ENCODE assay signal across 9 cellular contexts in genomic region chr11:84720706-84721402, GRCh38.
DNase-seq lines count a peak whose midpoint lies in the region; ATAC-seq and TF ChIP-seq lines count a peak whose summit lies in the region.
"Had no signal": no experiment of that assay in that cellular context is flagged by ENCODE, and none has a peak within 500 bp of the region (broad histone marks: within the 10 kb centered on the region; RNA-seq: fewer than 3 reads in every experiment).

No MANE protein-coding gene starts in this region.

- POLR2A ChIA-PET in T-cell (lab: Charles Lee) = no interaction called here

- no peaks in the 10 kb centered on the region for H3K36me3 Mint-ChIP-seq in T-cell

- peak in 1 of 34 experiments; percentile 0 for DNase-seq in T-cell
- DNase-seq in cardiac muscle cell (ENCODE audit: low read depth in 1 of 2, low spot score in 1 of 2) = peak; percentile 27 to 36
- DNase-seq in pons (ENCODE audit: low spot score) = peak; percentile 25
- DNase-seq in AML-193 (lab: John Stamatoyannopoulos, UW) = no peak

- peak overlapping the region; percentile 51 to 74 (median 52) for H3K4me3 Mint-ChIP-seq in T-cell

- peak overlapping the region; percentile 48 to 49 for H3K27ac Mint-ChIP-seq in T-cell

- H3K4me3 ChIP-seq in HUES48 (ENCODE audit: low read depth, low read length) = peak overlapping the region; percentile 66
- H3K4me3 ChIP-seq in cardiac muscle cell = peak overlapping the region; percentile 43
- H3K4me3 ChIP-seq: K562 had no signal

- no peak for TF ChIP-seq CTCF in cardiac muscle cell (IDR thresholded peaks at IDR 0.05; ENCODE audit: low read depth, low read length)

- H3K9me3 Mint-ChIP-seq in T-cell = peaks cover 0 to 19% (median 5%) of the 10 kb centered on the region in 3 donors

- no peaks in the 10 kb centered on the region for H3K36me3 ChIP-seq in HUES48 (ENCODE audit: control insufficient read depth, insufficient read depth, low read length)
- no peaks in the 10 kb centered on the region for H3K36me3 ChIP-seq in cardiac muscle cell

- H3K27me3 ChIP-seq in HUES48 (ENCODE audit: control insufficient read depth, insufficient read depth, low read length) = peaks cover 33% of the 10 kb centered on the region
- peaks cover 6% of the 10 kb centered on the region for H3K27me3 ChIP-seq in cardiac muscle cell

- CTCF ChIA-PET in T-cell (lab: Charles Lee) = no interaction called here

- H3K4me1 ChIP-seq in HUES48 (ENCODE audit: control insufficient read depth, insufficient read depth, low read length) (peaks cover 21% of the 10 kb centered on the region), cardiac muscle cell (ENCODE audit: low read depth) (no peaks in the 10 kb centered on the region)

- ATAC-seq in T-cell (replicated peaks in 1 of 4) (peak in 3 of 4 experiments; percentile 36 to 54 (median 48)), HG02588 (IDR thresholded peaks at IDR 0.05; ENCODE audit: unreplicated experiment) (no peak), HG02678 (IDR thresholded peaks at IDR 0.05; ENCODE audit: unreplicated experiment) (no peak), HG03565 (IDR thresholded peaks at IDR 0.05; ENCODE audit: unreplicated experiment) (no peak)
- ATAC-seq: K562 had no signal

- H3K9ac ChIP-seq in HUES48 (ENCODE audit: low read depth, low read length) = peak overlapping the region; percentile 44

- peaks cover 5 to 15% (median 6%) of the 10 kb centered on the region in 3 donors for H3K4me1 Mint-ChIP-seq in T-cell

- H3K9me3 ChIP-seq in HUES48 (ENCODE audit: control insufficient read depth, insufficient read depth, low read length) (no peaks in the 10 kb centered on the region), cardiac muscle cell (ENCODE audit: low read depth) (no peaks in the 10 kb centered on the region)

- H3K27me3 Mint-ChIP-seq in T-cell = peaks cover 3 to 10% of the 10 kb centered on the region in 2 donors

- peak overlapping the region; percentile 97 for H3K27ac ChIP-seq in HUES48 (ENCODE audit: low read depth, low read length)
- no peak overlapping the region for H3K27ac ChIP-seq in cardiac muscle cell

Comparison
In these comparisons a context has a peak if more than half of its experiments do, and no peak if none do; other contexts are left out.
1. ATAC-seq: peak in T-cell (3 of 4); none in HG02588 (single experiment), HG02678 (single experiment) and HG03565 (single experiment).
2. DNase-seq: peak in cardiac muscle cell (2 of 2) and pons (single experiment); none in AML-193 (0 of 2).